Comparison of ENCODE assay signal across 5 cellular contexts in genomic region chr10:106217627-106218026, GRCh38.
"Had no signal": no experiment of that assay in that cellular context is flagged by ENCODE, and none has a peak within 500 bp of the region (broad histone marks: within the 10 kb centered on the region; RNA-seq: fewer than 3 reads in every experiment).

No MANE protein-coding gene starts in this region.

- H3K4me3 ChIP-seq: GM23338 had no signal

- ATAC-seq: GM23338, HepG2 had no signal

- DNase-seq: H9, HCEC 1CT had no signal

- H3K27ac ChIP-seq: HL-60 had no signal
